Comparison of ENCODE assay signal across 20 cellular contexts in genomic region chr3:149388714-149389417, GRCh38. TPM values are rescaled to one million over a fixed set of nuclear protein-coding genes. Genes with fewer than 3 reads are reported as not detected.
DNase-seq lines count a peak whose midpoint lies in the region; ATAC-seq, FAIRE-seq and TF ChIP-seq lines count a peak whose summit lies in the region.
"Had no signal": no experiment of that assay in that cellular context is flagged by ENCODE, and none has a peak within 500 bp of the region (broad histone marks: within the 10 kb centered on the region; RNA-seq: fewer than 3 reads in every experiment).

No MANE protein-coding gene starts in this region.

- H3K27ac ChIP-seq in PC-9 (peak overlapping the region; percentile 100), keratinocyte (ENCODE audit: control insufficient read depth, insufficient read depth, low read length) (peak overlapping the region; percentile 99), caudate nucleus (ENCODE audit: low read depth, low read length) (no peak overlapping the region)
- H3K27ac ChIP-seq: parathyroid adenoma had no signal

- no peak for FAIRE-seq in keratinocyte (lab: Jason Lieb, UNC)
- FAIRE-seq: colon had no signal

- no peaks in the 10 kb centered on the region for H3K9me1 ChIP-seq in keratinocyte (ENCODE audit: control insufficient read depth, extremely low read depth, insufficient read depth, low read length)

- H3K27me3 Mint-ChIP-seq in chondrocyte (ENCODE audit: low read depth), result no peaks in the 10 kb centered on the region

- peaks cover 42% of the 10 kb centered on the region for H3K4me1 Mint-ChIP-seq in chondrocyte (ENCODE audit: low read depth)
- H3K4me1 Mint-ChIP-seq: T-cell had no signal

- intact Hi-C loops in PC-9 (cut with micrococcal nuclease; ENCODE audit: unreplicated experiment), result loop anchor here (5.0 kb wide), 3 partner anchors 188 to 268 kb away; partner anchors contain the start of gene WWTR1

- H3K36me3 ChIP-seq in PC-9 (ENCODE audit: low read depth) (peaks cover 5% of the 10 kb centered on the region; the same call in 1 of the 2 replicates), keratinocyte (ENCODE audit: control insufficient read depth in 2 of 2, extremely low read depth in 1 of 2, insufficient read depth in 2 of 2, low read length in 2 of 2) (no peaks in the 10 kb centered on the region)
- H3K36me3 ChIP-seq: Peyer's patch had no signal

- H3K4me1 ChIP-seq in PC-9 (replicated peaks; ENCODE audit: insufficient read depth), result peaks cover 85% of the 10 kb centered on the region
- H3K4me1 ChIP-seq in keratinocyte (ENCODE audit: control insufficient read depth, extremely low read depth, insufficient read depth, low read length), result peaks cover 50% of the 10 kb centered on the region
- H3K4me1 ChIP-seq: parathyroid adenoma had no signal

- no peaks in the 10 kb centered on the region for H3K9me2 ChIP-seq in PC-9 (ENCODE audit: insufficient read depth)

- H3K36me3 Mint-ChIP-seq in chondrocyte (ENCODE audit: low read depth), result no peaks in the 10 kb centered on the region
- H3K36me3 Mint-ChIP-seq: CD14-positive monocyte, T-cell had no signal

- no peaks in the 10 kb centered on the region for H3K79me2 ChIP-seq in PC-9 (ENCODE audit: low read depth)
- no peaks in the 10 kb centered on the region for H3K79me2 ChIP-seq in keratinocyte (ENCODE audit: control insufficient read depth, insufficient read depth, low read length)
- H3K79me2 ChIP-seq: parathyroid adenoma had no signal

- POLR2A ChIA-PET in PC-9 (lab: Charles Lee; ENCODE audit: unreplicated experiment), result interaction anchor here (0.7 kb wide), 1 partner anchor 12 kb away, joined by 4 read pairs; the partner anchor contains the start of gene TM4SF1

- BruUV-seq in PC-9 (replicated peaks; lab: Mats Ljungman, UMichigan), result no TSS peak

- H4K20me1 ChIP-seq in PC-9 (ENCODE audit: insufficient read depth), result no peaks in the 10 kb centered on the region
- no peaks in the 10 kb centered on the region for H4K20me1 ChIP-seq in keratinocyte (ENCODE audit: control insufficient read depth, extremely low read depth, insufficient read depth, low read length)

- ATAC-seq in GM18870 (IDR thresholded peaks at IDR 0.05; ENCODE audit: unreplicated experiment), result no peak
- ATAC-seq: activated CD8-positive, alpha-beta T cell treated with anti-CD3 and anti-CD28 coated beads for 36 hours; T-cell had no signal

- CTCF ChIA-PET in PC-9 (lab: Charles Lee), result interaction anchor here (0.6 kb wide), 1 partner anchor 28 kb away, joined by 3 read pairs; no protein-coding TSS in a partner anchor

- H3F3A ChIP-seq in PC-9 (ENCODE audit: insufficient read depth, low read depth), result peaks cover 74% of the 10 kb centered on the region

- no peak overlapping the region for H3K27ac Mint-ChIP-seq in chondrocyte (ENCODE audit: unreplicated experiment)
- H3K27ac Mint-ChIP-seq: activated CD8-positive, alpha-beta T cell treated with anti-CD3 and anti-CD28 coated beads for 36 hours; activated T-helper 1 cell treated with anti-CD3 and anti-CD28 coated beads, Interleukin-12 subunit alpha, Interleukin-12 subunit beta, Interleukin-2, Interleukin-4 antibody, amounts not matched to agents 30 ng/mL and 10 ng/mL and 1 ng/mL, durations not matched to agents 14 hours and 24 hours and 36 hours; T-cell had no signal

- DNase-seq in DMS53 treated with DMSO at 0.1 percent for 48 hours (lab: John Stamatoyannopoulos, UW; ENCODE audit: unreplicated experiment), result peak; percentile 42
- peak; percentile 34 to 75 for DNase-seq in PC-9
- DNase-seq in keratinocyte (ENCODE audit: low read depth, low spot score), result no peak
- DNase-seq in renal cortical epithelial cell (ENCODE audit: low read depth), result peak; percentile 7
- no peak for DNase-seq in caudate nucleus (lab: John Stamatoyannopoulos, UW)
- DNase-seq in chondrocyte (ENCODE audit: low spot score), result no peak
- DNase-seq in NCI-H1105 (lab: John Stamatoyannopoulos, UW), result no peak
- DNase-seq: activated CD8-positive, alpha-beta T cell treated with anti-CD3 and anti-CD28 coated beads for 36 hours; DND-41; islet precursor cell; Kasumi-1; NCI-H1694 treated with DMSO at 0.1 percent for 48 hours; NCI-H524; Peyer's patch; T-cell had no signal

- H3K4me3 ChIP-seq in PC-9 (no peak overlapping the region), keratinocyte (ENCODE audit: control insufficient read depth in 2 of 3, extremely low read depth in 1 of 3, insufficient read depth in 2 of 3, low read depth in 1 of 3, low read length in 3 of 3) (no peak overlapping the region)
- H3K4me3 ChIP-seq: Peyer's patch had no signal

- TF ChIP-seq CTCF in PC-9 (conservative IDR thresholded peaks at IDR 0.05) (no peak), keratinocyte (optimal IDR thresholded peaks at IDR 0.05 in 1 of 3, IDR thresholded peaks at IDR 0.05 in 1 of 3, conservative IDR thresholded peaks at IDR 0.05 in 1 of 3; ENCODE audit: extremely low read depth in 1 of 3, insufficient read depth in 2 of 3, low read length in 3 of 3) (no peak), chondrocyte (IDR thresholded peaks at IDR 0.05) (no peak)

- H2AFZ ChIP-seq in PC-9 (0 out of 2 replicates have a peak overlapping the region, but pooled peaks have one; percentile 52), keratinocyte (ENCODE audit: control insufficient read depth, low read length) (no peak overlapping the region)
- H2AFZ ChIP-seq: parathyroid adenoma had no signal

- H3K9ac ChIP-seq in keratinocyte (ENCODE audit: control insufficient read depth, extremely low read depth, insufficient read depth, low read length), result no peak overlapping the region
- H3K9ac ChIP-seq: parathyroid adenoma had no signal

- H3K4me3 Mint-ChIP-seq in chondrocyte (ENCODE audit: unreplicated experiment), result no peak overlapping the region
- H3K4me3 Mint-ChIP-seq: activated CD8-positive, alpha-beta T cell treated with anti-CD3 and anti-CD28 coated beads for 36 hours; activated T-helper 1 cell treated with anti-CD3 and anti-CD28 coated beads, Interleukin-12 subunit alpha, Interleukin-12 subunit beta, Interleukin-2, Interleukin-4 antibody, amounts not matched to agents 30 ng/mL and 10 ng/mL and 1 ng/mL, durations not matched to agents 14 hours and 24 hours and 36 hours; CD14-positive monocyte; T-cell had no signal

- H3K27me3 ChIP-seq in PC-9 (ENCODE audit: insufficient read depth, low read depth), result no peaks in the 10 kb centered on the region
- H3K27me3 ChIP-seq in keratinocyte (ENCODE audit: control insufficient read depth, extremely low read depth, insufficient read depth, low read length), result no peaks in the 10 kb centered on the region
- H3K27me3 ChIP-seq: Peyer's patch had no signal

- dilution Hi-C loops in keratinocyte (cut with MboI; ENCODE audit: extremely low pct_ligation_motif_present, low sequenced_read_pairs), result no loop called here

- H3K4me2 ChIP-seq in PC-9 (peak overlapping the region; percentile 95), keratinocyte (ENCODE audit: control insufficient read depth, extremely low read depth, insufficient read depth, low read depth, low read length) (no peak overlapping the region)

- peaks cover 2% of the 10 kb centered on the region for H3K9me3 Mint-ChIP-seq in chondrocyte (ENCODE audit: low read depth)
- H3K9me3 Mint-ChIP-seq: activated CD8-positive, alpha-beta T cell treated with anti-CD3 and anti-CD28 coated beads for 36 hours; activated T-helper 1 cell treated with anti-CD3 and anti-CD28 coated beads, Interleukin-12 subunit alpha, Interleukin-12 subunit beta, Interleukin-2, Interleukin-4 antibody, amounts not matched to agents 30 ng/mL and 10 ng/mL and 1 ng/mL, durations not matched to agents 14 hours and 24 hours and 36 hours; CD14-positive monocyte; T-cell had no signal

- peaks cover 15% of the 10 kb centered on the region for H3K9me3 ChIP-seq in PC-9 (ENCODE audit: insufficient read depth, low read depth)
- no peaks in the 10 kb centered on the region for H3K9me3 ChIP-seq in keratinocyte (ENCODE audit: control insufficient read depth, low read depth, low read length)
- H3K9me3 ChIP-seq: Peyer's patch had no signal

RNA-seq across cellular contexts. Expression of gene TM4SF1, which starts 11.4 kb away (rescaled TPM):
- total RNA-seq in PC-9 (2021) (146 and 225 TPM in 2 replicates), renal cortical epithelial cell (63.8 and 247 TPM in 2 replicates), chondrocyte (42.8 to 60.3 TPM (median 59.9 TPM) in 3 replicates)
- polyA plus RNA-seq in keratinocyte, result 274 to 375 TPM (median 323 TPM) in 3 replicates
- polyA plus RNA-seq in keratinocyte (2011; ENCODE audit: low read depth), result 264 TPM
- 180 and 240 TPM in 2 replicates for polyA plus RNA-seq in keratinocyte (2011; cell fraction: cytosol; rRNA removed)
- 579 and 691 TPM in 2 replicates for polyA plus RNA-seq in keratinocyte (2011; cell fraction: nucleus; rRNA removed)
- polyA plus RNA-seq in keratinocyte (2012; ENCODE audit: low replicate concordance), result 183 and 204 TPM in 2 replicates
- 72.1 to 465 TPM (median 388 TPM) in 3 replicates for polyA minus RNA-seq in keratinocyte
- polyA minus RNA-seq in keratinocyte (2011; cell fraction: cytosol; rRNA and poly(A)+ RNA removed), result 143 TPM
- polyA minus RNA-seq in keratinocyte (2011; cell fraction: nucleus; rRNA and poly(A)+ RNA removed), result 351 and 501 TPM in 2 replicates
- total RNA-seq: activated CD8-positive, alpha-beta T cell treated with anti-CD3 and anti-CD28 coated beads for 36 hours had no signal
- polyA plus RNA-seq: CD14-positive monocyte had no signal

RNA-seq across cellular contexts. Expression of gene TM4SF18, which starts 55.4 kb away (rescaled TPM):
- total RNA-seq in PC-9 (2021) (not detected in 2 replicates), renal cortical epithelial cell (11.9 and 21.5 TPM in 2 replicates), chondrocyte (0.20 to 1.4 TPM in 2 of 3 replicates, not detected in the other)
- not detected in 3 replicates for polyA plus RNA-seq in keratinocyte
- polyA plus RNA-seq in keratinocyte (2011; ENCODE audit: low read depth), result not detected
- polyA plus RNA-seq in keratinocyte (2011; cell fraction: cytosol; rRNA removed), result not detected in 2 replicates
- polyA plus RNA-seq in keratinocyte (2011; cell fraction: nucleus; rRNA removed), result not detected in 2 replicates
- polyA plus RNA-seq in keratinocyte (2012; ENCODE audit: low replicate concordance), result not detected in 2 replicates
- polyA minus RNA-seq in keratinocyte, result not detected in 3 replicates
- not detected for polyA minus RNA-seq in keratinocyte (2011; cell fraction: cytosol; rRNA and poly(A)+ RNA removed)
- not detected in 2 replicates for polyA minus RNA-seq in keratinocyte (2011; cell fraction: nucleus; rRNA and poly(A)+ RNA removed)
- total RNA-seq: activated CD8-positive, alpha-beta T cell treated with anti-CD3 and anti-CD28 coated beads for 36 hours; activated T-helper 1 cell treated with anti-CD3 and anti-CD28 coated beads, Interleukin-12 subunit alpha, Interleukin-12 subunit beta, Interleukin-2, Interleukin-4 antibody, amounts not matched to agents 30 ng/mL and 10 ng/mL and 1 ng/mL, durations not matched to agents 14 hours and 24 hours and 36 hours; T-cell had no signal
- polyA plus RNA-seq: CD14-positive monocyte had no signal

Comparison
In these comparisons a context has a peak if more than half of its experiments do, and no peak if none do; other contexts are left out.
1. DNase-seq: peak in DMS53 treated with DMSO at 0.1 percent for 48 hours (single experiment), PC-9 (2 of 2) and renal cortical epithelial cell (single experiment); none in keratinocyte (single experiment), caudate nucleus (0 of 61), chondrocyte (single experiment) and NCI-H1105 (single experiment).